In genomic region chr19:45079063-45079910, GRCh38 we compare ENCODE assay signal across 8 cellular contexts. TPM values are rescaled to one million over a fixed set of nuclear protein-coding genes. Genes with fewer than 3 reads are reported as not detected.
A peak's percentile ranks its signal among the peaks of the same experiment; 100 is the strongest.
DNase-seq lines count a peak whose midpoint lies in the region; TF ChIP-seq lines count a peak whose summit lies in the region.

Gene GEMIN7, plus strand, starts transcription at chr19:45079260. Its CDS starts 10,855 bp downstream, at chr19:45090115.

- no peaks in the 10 kb centered on the region for H3K9me2 ChIP-seq in hepatocyte (replicated peaks; ENCODE audit: insufficient read depth)

- under 1% methylated on average over 60 of the region's 61 CpGs for WGBS in hepatocyte (ENCODE audit: low lambda C conversion rate, missing lambda C conversion rate)

- H3K27ac ChIP-seq in ascending aorta, result peak within 1 kb of the TSS in 1 of 2 donors; percentile 15
- peak within 1 kb of the TSS; percentile 92 for H3K27ac ChIP-seq in hepatocyte

- peak within 1 kb of the TSS; percentile 99 for H3K4me2 ChIP-seq in hepatocyte

- H3K9me3 ChIP-seq in ascending aorta (no peaks in the 10 kb centered on the region), hepatocyte (ENCODE audit: low read depth) (no peaks in the 10 kb centered on the region)

- DNase-seq in AML-193 (lab: John Stamatoyannopoulos, UW), result peak; percentile 54 to 65
- peak; percentile 85 for DNase-seq in GM20000 (ENCODE audit: low spot score)
- peak; percentile 91 for DNase-seq in NCI-H146 treated with DMSO at 0.1 percent for 48 hours (lab: John Stamatoyannopoulos, UW; ENCODE audit: unreplicated experiment)
- peak; percentile 68 for DNase-seq in T-helper 9 cell
- peak in 1 of 2 donors; percentile 84 for DNase-seq in ascending aorta (ENCODE audit: low spot score in 2 of 2)
- DNase-seq in hepatocyte (ENCODE audit: low spot score), result peak; percentile 89
- no peak for DNase-seq in retinal pigment epithelial cell (ENCODE audit: low read depth)
- no peak for DNase-seq in COLO829 (ENCODE audit: low spot score)

- peak within 1 kb of the TSS; percentile 100 for H2AFZ ChIP-seq in hepatocyte

- H4K20me1 ChIP-seq in hepatocyte (ENCODE audit: insufficient read depth, poor library complexity, severe bottlenecking), result no peaks in the 10 kb centered on the region

- H3K4me3 ChIP-seq in ascending aorta (peak within 1 kb of the TSS; percentile 86 to 91), hepatocyte (peak within 1 kb of the TSS; percentile 99), retinal pigment epithelial cell (ENCODE audit: low read length) (peak within 1 kb of the TSS; percentile 95)

- intact Hi-C loops in ascending aorta (cut with DNase I), result loop anchor here (1.0 to 2.0 kb wide), 2 partner anchors 12 to 40 kb away; partner anchors contain the start of gene CLASRP

- H3K36me3 ChIP-seq in ascending aorta (peaks cover 0 to 8% of the 10 kb centered on the region in 2 donors), hepatocyte (replicated peaks; ENCODE audit: insufficient read depth, low read depth) (no peaks in the 10 kb centered on the region)

- H3K4me1 ChIP-seq in ascending aorta, result peaks cover 7 to 10% of the 10 kb centered on the region in 2 donors
- H3K4me1 ChIP-seq in hepatocyte (ENCODE audit: insufficient read depth), result no peaks in the 10 kb centered on the region

- TF ChIP-seq CTCF in GM20000 (IDR thresholded peaks at IDR 0.05; ENCODE audit: extremely low read depth, missing control alignments), result no peak
- peak in 1 of 3 experiments; percentile 16 for TF ChIP-seq CTCF in ascending aorta (IDR thresholded peaks at IDR 0.05)
- no peak for TF ChIP-seq CTCF in hepatocyte (IDR thresholded peaks at IDR 0.05; ENCODE audit: poor library complexity)
- TF ChIP-seq CTCF in retinal pigment epithelial cell (conservative IDR thresholded peaks at IDR 0.05; ENCODE audit: low read depth, low read length), result no peak

- no peaks in the 10 kb centered on the region for H3K27me3 ChIP-seq in ascending aorta
- H3K27me3 ChIP-seq in hepatocyte, result no peaks in the 10 kb centered on the region

- peaks cover 47% of the 10 kb centered on the region for H3K79me2 ChIP-seq in hepatocyte

RNA-seq across cellular contexts. Expression of gene GEMIN7, which starts in this region (rescaled TPM):
- total RNA-seq in ascending aorta (48.2 TPM), hepatocyte (48.8 and 50.7 TPM in 2 replicates)
- 55.3 and 69.0 TPM in 2 replicates for polyA plus RNA-seq in hepatocyte

Comparison
In these comparisons a context has a peak if more than half of its experiments do, and no peak if none do; other contexts are left out.
1. DNase-seq: peak in AML-193 (2 of 2), GM20000 (single experiment), NCI-H146 treated with DMSO at 0.1 percent for 48 hours (single experiment), T-helper 9 cell (single experiment) and hepatocyte (single experiment); none in retinal pigment epithelial cell (single experiment) and COLO829 (single experiment).
2. Peak in every context shown above with its lines, with median percentiles within 50 percentile points of each other: H3K4me3 ChIP-seq.